Comparison of ENCODE assay signal across 1 cellular context in the genomic region with DNA sequence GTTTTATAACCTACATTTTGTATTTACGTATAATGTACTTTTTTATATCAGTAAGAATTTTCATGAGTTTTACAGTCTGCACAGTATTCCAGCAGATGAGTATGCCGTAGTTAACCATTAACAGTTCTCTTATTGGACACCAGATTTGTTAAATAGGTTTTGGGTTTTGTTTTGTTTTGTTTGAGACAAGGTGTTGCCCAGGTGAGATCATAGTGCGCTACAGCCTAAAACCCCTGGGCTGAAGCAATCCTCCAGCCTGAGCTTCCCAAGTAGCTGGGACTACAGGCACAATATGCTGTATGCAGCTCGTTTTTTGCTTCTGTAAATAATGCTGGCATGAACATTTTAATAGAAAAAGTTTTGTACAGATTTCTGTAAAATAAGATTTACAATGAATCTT.
A peak's percentile ranks its signal among the peaks of the same experiment; 100 is the strongest.
TF ChIP-seq lines count a peak whose summit lies in the region.

No MANE protein-coding gene starts in this region.

TF ChIP-seq in HepG2, 621 proteins besides CTCF, POLR2A, EP300 and RAD21 (continued from another document and continues in another):
- TF ChIP-seq, protein P1, sequence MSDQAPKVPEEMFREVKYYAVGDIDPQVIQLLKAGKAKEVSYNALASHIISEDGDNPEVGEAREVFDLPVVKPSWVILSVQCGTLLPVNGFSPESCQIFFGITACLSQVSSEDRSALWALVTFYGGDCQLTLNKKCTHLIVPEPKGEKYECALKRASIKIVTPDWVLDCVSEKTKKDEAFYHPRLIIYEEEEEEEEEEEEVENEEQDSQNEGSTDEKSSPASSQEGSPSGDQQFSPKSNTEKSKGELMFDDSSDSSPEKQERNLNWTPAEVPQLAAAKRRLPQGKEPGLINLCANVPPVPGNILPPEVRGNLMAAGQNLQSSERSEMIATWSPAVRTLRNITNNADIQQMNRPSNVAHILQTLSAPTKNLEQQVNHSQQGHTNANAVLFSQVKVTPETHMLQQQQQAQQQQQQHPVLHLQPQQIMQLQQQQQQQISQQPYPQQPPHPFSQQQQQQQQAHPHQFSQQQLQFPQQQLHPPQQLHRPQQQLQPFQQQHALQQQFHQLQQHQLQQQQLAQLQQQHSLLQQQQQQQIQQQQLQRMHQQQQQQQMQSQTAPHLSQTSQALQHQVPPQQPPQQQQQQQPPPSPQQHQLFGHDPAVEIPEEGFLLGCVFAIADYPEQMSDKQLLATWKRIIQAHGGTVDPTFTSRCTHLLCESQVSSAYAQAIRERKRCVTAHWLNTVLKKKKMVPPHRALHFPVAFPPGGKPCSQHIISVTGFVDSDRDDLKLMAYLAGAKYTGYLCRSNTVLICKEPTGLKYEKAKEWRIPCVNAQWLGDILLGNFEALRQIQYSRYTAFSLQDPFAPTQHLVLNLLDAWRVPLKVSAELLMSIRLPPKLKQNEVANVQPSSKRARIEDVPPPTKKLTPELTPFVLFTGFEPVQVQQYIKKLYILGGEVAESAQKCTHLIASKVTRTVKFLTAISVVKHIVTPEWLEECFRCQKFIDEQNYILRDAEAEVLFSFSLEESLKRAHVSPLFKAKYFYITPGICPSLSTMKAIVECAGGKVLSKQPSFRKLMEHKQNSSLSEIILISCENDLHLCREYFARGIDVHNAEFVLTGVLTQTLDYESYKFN (CRISPR knock-in tag; conservative IDR thresholded peaks at IDR 0.05): peak; percentile 30; the same call in 1 of the 2 replicates
- no peak for TF ChIP-seq IRX3 (CRISPR knock-in tag; IDR thresholded peaks at IDR 0.05; ENCODE audit: borderline replicate concordance, low read depth)
- no peak for TF ChIP-seq KLF6 (CRISPR knock-in tag; IDR thresholded peaks at IDR 0.05)
- TF ChIP-seq ZNF570 (CRISPR knock-in tag; IDR thresholded peaks at IDR 0.05; ENCODE audit: borderline replicate concordance): no peak
- no peak for TF ChIP-seq SOX13 (IDR thresholded peaks at IDR 0.05)
- TF ChIP-seq SOX13 (CRISPR knock-in tag; conservative IDR thresholded peaks at IDR 0.05 in 1 of 2, IDR thresholded peaks at IDR 0.05 in 1 of 2): peak in 1 of 2 experiments; percentile 35; a peak in 1 of 4 replicates
- TF ChIP-seq ZNF749 (CRISPR knock-in tag; IDR thresholded peaks at IDR 0.05; ENCODE audit: borderline replicate concordance): no peak
- TF ChIP-seq HMG20A (CRISPR knock-in tag; IDR thresholded peaks at IDR 0.05; ENCODE audit: borderline replicate concordance): no peak
- no peak for TF ChIP-seq ZSCAN31 (CRISPR knock-in tag; IDR thresholded peaks at IDR 0.05; ENCODE audit: low read depth)
- no peak for TF ChIP-seq XBP1 (CRISPR knock-in tag; IDR thresholded peaks at IDR 0.05)
- TF ChIP-seq GTF3A (CRISPR knock-in tag; conservative IDR thresholded peaks at IDR 0.05): no peak
- TF ChIP-seq ZNF784 (CRISPR knock-in tag; IDR thresholded peaks at IDR 0.05; ENCODE audit: borderline replicate concordance): no peak
- no peak for TF ChIP-seq RBM22 (optimal IDR thresholded peaks at IDR 0.05; ENCODE audit: low read length)
- TF ChIP-seq CCAR2 (optimal IDR thresholded peaks at IDR 0.05; ENCODE audit: low read depth, low read length): no peak
- TF ChIP-seq GMEB2 (CRISPR knock-in tag; IDR thresholded peaks at IDR 0.05; ENCODE audit: low read depth): no peak
- TF ChIP-seq AKNA (CRISPR knock-in tag; IDR thresholded peaks at IDR 0.05; ENCODE audit: borderline replicate concordance): no peak
- TF ChIP-seq, protein P2, sequence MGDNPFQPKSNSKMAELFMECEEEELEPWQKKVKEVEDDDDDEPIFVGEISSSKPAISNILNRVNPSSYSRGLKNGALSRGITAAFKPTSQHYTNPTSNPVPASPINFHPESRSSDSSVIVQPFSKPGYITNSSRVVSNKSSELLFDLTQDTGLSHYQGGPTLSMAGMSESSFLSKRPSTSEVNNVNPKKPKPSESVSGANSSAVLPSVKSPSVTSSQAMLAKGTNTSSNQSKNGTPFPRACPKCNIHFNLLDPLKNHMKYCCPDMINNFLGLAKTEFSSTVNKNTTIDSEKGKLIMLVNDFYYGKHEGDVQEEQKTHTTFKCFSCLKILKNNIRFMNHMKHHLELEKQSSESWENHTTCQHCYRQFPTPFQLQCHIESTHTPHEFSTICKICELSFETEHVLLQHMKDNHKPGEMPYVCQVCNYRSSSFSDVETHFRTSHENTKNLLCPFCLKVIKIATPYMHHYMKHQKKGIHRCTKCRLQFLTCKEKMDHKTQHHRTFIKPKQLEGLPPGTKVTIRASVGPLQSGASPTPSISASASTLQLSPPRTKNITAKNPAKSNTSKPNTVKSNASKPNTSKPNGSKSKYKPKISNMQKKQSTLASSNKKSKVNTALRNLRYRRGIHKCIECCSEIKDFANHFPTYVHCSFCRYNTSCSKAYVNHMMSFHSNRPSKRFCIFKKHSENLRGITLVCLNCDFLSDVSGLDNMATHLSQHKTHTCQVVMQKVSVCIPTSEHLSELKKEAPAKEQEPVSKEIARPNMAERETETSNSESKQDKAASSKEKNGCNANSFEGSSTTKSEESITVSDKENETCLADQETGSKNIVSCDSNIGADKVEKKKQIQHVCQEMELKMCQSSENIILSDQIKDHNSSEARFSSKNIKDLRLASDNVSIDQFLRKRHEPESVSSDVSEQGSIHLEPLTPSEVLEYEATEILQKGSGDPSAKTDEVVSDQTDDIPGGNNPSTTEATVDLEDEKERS (CRISPR knock-in tag; IDR thresholded peaks at IDR 0.05): no peak
- TF ChIP-seq CBX2 (IDR thresholded peaks at IDR 0.05; ENCODE audit: low read depth, low read length): no peak
- no peak for TF ChIP-seq CBX2 (CRISPR knock-in tag; IDR thresholded peaks at IDR 0.05; ENCODE audit: low read depth)
- TF ChIP-seq ARHGAP35 (CRISPR knock-in tag; IDR thresholded peaks at IDR 0.05; ENCODE audit: borderline replicate concordance): no peak
- no peak for TF ChIP-seq KAT8 (CRISPR knock-in tag; IDR thresholded peaks at IDR 0.05)
- TF ChIP-seq ZNF792 (CRISPR knock-in tag; IDR thresholded peaks at IDR 0.05): no peak
- no peak for TF ChIP-seq KDM4B (CRISPR knock-in tag; IDR thresholded peaks at IDR 0.05)
- no peak for TF ChIP-seq ZNF781 (CRISPR knock-in tag; IDR thresholded peaks at IDR 0.05; ENCODE audit: borderline replicate concordance, not compliant biosample characterization)
- TF ChIP-seq HOXA7 (CRISPR knock-in tag; IDR thresholded peaks at IDR 0.05): no peak
- no peak for TF ChIP-seq ZFP36L2 (CRISPR knock-in tag; IDR thresholded peaks at IDR 0.05)
- no peak for TF ChIP-seq ZNF737 (CRISPR knock-in tag; IDR thresholded peaks at IDR 0.05; ENCODE audit: borderline replicate concordance)
- no peak for TF ChIP-seq MED8 (CRISPR knock-in tag; IDR thresholded peaks at IDR 0.05; ENCODE audit: insufficient replicate concordance)
- TF ChIP-seq RNF2 (conservative IDR thresholded peaks at IDR 0.05; ENCODE audit: low read depth): no peak
- TF ChIP-seq, protein P3, sequence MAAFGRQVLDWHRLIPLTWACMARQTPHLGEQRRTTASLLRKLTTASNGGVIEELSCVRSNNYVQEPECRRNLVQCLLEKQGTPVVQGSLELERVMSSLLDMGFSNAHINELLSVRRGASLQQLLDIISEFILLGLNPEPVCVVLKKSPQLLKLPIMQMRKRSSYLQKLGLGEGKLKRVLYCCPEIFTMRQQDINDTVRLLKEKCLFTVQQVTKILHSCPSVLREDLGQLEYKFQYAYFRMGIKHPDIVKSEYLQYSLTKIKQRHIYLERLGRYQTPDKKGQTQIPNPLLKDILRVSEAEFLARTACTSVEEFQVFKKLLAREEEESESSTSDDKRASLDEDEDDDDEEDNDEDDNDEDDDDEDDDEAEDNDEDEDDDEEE (CRISPR knock-in tag; IDR thresholded peaks at IDR 0.05): no peak
- TF ChIP-seq, protein P4, sequence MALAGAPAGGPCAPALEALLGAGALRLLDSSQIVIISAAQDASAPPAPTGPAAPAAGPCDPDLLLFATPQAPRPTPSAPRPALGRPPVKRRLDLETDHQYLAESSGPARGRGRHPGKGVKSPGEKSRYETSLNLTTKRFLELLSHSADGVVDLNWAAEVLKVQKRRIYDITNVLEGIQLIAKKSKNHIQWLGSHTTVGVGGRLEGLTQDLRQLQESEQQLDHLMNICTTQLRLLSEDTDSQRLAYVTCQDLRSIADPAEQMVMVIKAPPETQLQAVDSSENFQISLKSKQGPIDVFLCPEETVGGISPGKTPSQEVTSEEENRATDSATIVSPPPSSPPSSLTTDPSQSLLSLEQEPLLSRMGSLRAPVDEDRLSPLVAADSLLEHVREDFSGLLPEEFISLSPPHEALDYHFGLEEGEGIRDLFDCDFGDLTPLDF (CRISPR knock-in tag; IDR thresholded peaks at IDR 0.05): no peak
- TF ChIP-seq PHF20 (CRISPR knock-in tag; IDR thresholded peaks at IDR 0.05): no peak
- TF ChIP-seq, protein P5, sequence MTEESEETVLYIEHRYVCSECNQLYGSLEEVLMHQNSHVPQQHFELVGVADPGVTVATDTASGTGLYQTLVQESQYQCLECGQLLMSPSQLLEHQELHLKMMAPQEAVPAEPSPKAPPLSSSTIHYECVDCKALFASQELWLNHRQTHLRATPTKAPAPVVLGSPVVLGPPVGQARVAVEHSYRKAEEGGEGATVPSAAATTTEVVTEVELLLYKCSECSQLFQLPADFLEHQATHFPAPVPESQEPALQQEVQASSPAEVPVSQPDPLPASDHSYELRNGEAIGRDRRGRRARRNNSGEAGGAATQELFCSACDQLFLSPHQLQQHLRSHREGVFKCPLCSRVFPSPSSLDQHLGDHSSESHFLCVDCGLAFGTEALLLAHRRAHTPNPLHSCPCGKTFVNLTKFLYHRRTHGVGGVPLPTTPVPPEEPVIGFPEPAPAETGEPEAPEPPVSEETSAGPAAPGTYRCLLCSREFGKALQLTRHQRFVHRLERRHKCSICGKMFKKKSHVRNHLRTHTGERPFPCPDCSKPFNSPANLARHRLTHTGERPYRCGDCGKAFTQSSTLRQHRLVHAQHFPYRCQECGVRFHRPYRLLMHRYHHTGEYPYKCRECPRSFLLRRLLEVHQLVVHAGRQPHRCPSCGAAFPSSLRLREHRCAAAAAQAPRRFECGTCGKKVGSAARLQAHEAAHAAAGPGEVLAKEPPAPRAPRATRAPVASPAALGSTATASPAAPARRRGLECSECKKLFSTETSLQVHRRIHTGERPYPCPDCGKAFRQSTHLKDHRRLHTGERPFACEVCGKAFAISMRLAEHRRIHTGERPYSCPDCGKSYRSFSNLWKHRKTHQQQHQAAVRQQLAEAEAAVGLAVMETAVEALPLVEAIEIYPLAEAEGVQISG (CRISPR knock-in tag; IDR thresholded peaks at IDR 0.05): no peak
- no peak for TF ChIP-seq IKZF4 (CRISPR knock-in tag; IDR thresholded peaks at IDR 0.05; ENCODE audit: borderline replicate concordance, low read depth, not compliant biosample characterization)
- TF ChIP-seq ATF7-NPFF (CRISPR knock-in tag; IDR thresholded peaks at IDR 0.05; ENCODE audit: low read depth): no peak
- 0 out of 2 replicates have a peak, but pooled peaks have one; percentile 3 for TF ChIP-seq HNF4G (IDR thresholded peaks at IDR 0.05; ENCODE audit: borderline replicate concordance, low read depth, low read length)
- no peak for TF ChIP-seq HNF4G (CRISPR knock-in tag; IDR thresholded peaks at IDR 0.05; ENCODE audit: borderline replicate concordance, low read depth)
- TF ChIP-seq ZNF33A (CRISPR knock-in tag; IDR thresholded peaks at IDR 0.05; ENCODE audit: borderline replicate concordance): no peak
- TF ChIP-seq AGO1 (IDR thresholded peaks at IDR 0.05; ENCODE audit: low read depth, low read length, poor library complexity, severe bottlenecking): no peak
- TF ChIP-seq GFI1 (CRISPR knock-in tag; IDR thresholded peaks at IDR 0.05; ENCODE audit: borderline replicate concordance): 0 out of 2 replicates have a peak, but pooled peaks have one; percentile 30
- no peak for TF ChIP-seq FOXP1 (IDR thresholded peaks at IDR 0.05)
- TF ChIP-seq FOXP1 (CRISPR knock-in tag; IDR thresholded peaks at IDR 0.05): peak; percentile 48; the same call in 1 of the 2 replicates
- TF ChIP-seq ZNF879 (CRISPR knock-in tag; IDR thresholded peaks at IDR 0.05): no peak
- no peak for TF ChIP-seq ZC3H13 (CRISPR knock-in tag; IDR thresholded peaks at IDR 0.05)
- no peak for TF ChIP-seq ZNF782 (CRISPR knock-in tag; IDR thresholded peaks at IDR 0.05; ENCODE audit: borderline replicate concordance)
